ENCODE assay signal across 24 cellular contexts in the genomic region with DNA sequence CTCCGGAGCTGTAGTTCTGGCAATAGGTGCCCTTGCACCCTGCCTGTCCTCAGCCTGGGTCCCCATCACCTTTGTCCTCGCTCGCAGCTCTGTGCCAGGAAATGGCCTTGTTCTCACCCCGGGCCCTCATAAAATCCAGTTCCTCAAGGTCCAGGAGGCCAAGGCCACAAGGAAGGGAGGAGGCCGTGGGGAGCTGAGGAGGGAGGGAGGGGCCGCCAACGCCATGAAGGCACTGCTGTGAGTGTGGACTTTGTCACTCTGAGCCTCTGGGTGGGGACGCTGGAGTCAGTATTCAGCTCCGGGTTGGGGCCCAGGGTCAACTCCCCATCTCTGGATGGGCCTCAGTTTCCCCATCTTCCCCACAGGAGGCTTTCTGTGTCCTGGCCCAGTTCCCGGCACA. TPM values are rescaled to one million over a fixed set of nuclear protein-coding genes. Genes with fewer than 3 reads are reported as not detected.
"Had no signal": no experiment of that assay in that cellular context is flagged by ENCODE, and none has a peak within 500 bp of the region (broad histone marks: within the 10 kb centered on the region; RNA-seq: fewer than 3 reads in every experiment).

No MANE protein-coding gene starts in this region.

- ATAC-seq: activated T-helper 17 cell treated with anti-CD3 and anti-CD28 coated beads, Interleukin-2, amount 50 U/mL, for 72 hours; left lung; naive thymus-derived CD4-positive, alpha-beta T cell; stimulated activated naive CD8-positive, alpha-beta T cell treated with anti-CD3 and anti-CD28 coated beads, Interleukin-15, Interleukin-2, amounts not matched to agents 100 U/mL and 50 U/mL, for 24 hours had no signal

- H3K4me1 ChIP-seq: adrenal gland had no signal

- H3K4me3 Mint-ChIP-seq: activated naive CD8-positive, alpha-beta T cell; activated T-cell treated with anti-CD3 and anti-CD28 coated beads, Interleukin-2, amount 50 U/mL, for 24 hours; activated T-helper 17 cell treated with anti-CD3 and anti-CD28 coated beads, Interleukin-2, amount 50 U/mL, for 72 hours; central memory CD8-positive, alpha-beta T cell; naive thymus-derived CD4-positive, alpha-beta T cell; neural crest cell had no signal

- DNase-seq: activated CD4-positive, alpha-beta T cell treated with anti-CD3 and anti-CD28 coated beads for 1 hour; activated CD8-positive, alpha-beta memory T cell treated with anti-CD3 and anti-CD28 coated beads, Interleukin-2, amount 50 U/mL, for 4 hours; activated T-cell treated with anti-CD3 and anti-CD28 coated beads, Interleukin-2, amount 50 U/mL, for 24 hours; adrenal gland; heart left ventricle; kidney; left lung; mammary epithelial cell; naive thymus-derived CD4-positive, alpha-beta T cell; retina; stimulated activated CD4-positive, alpha-beta T cell treated with anti-CD3 and anti-CD28 coated beads, Interleukin-4, amount 100 ng/mL, for 24 hours; stimulated activated naive CD8-positive, alpha-beta T cell treated with anti-CD3 and anti-CD28 coated beads, Interleukin-15, Interleukin-2, amounts not matched to agents 100 U/mL and 50 U/mL, for 24 hours; substantia nigra; thyroid gland; WERI-Rb-1 had no signal

- H3K27me3 ChIP-seq: adrenal gland, breast epithelium, heart left ventricle, left lung, thyroid gland had no signal

- H3K9me3 Mint-ChIP-seq: activated T-cell treated with anti-CD3 and anti-CD28 coated beads, Interleukin-2, amount 50 U/mL, for 24 hours; activated T-helper 17 cell treated with anti-CD3 and anti-CD28 coated beads, Interleukin-2, amount 50 U/mL, for 72 hours; central memory CD8-positive, alpha-beta T cell; naive thymus-derived CD4-positive, alpha-beta T cell; neural crest cell had no signal

- H3K4me3 ChIP-seq: adrenal gland, breast epithelium, coronary artery, heart left ventricle, left lung, SK-N-MC, thyroid gland had no signal

- H3K36me3 ChIP-seq: adrenal gland, breast epithelium, heart left ventricle, left lung, thyroid gland, WERI-Rb-1 had no signal

- H3K9me3 ChIP-seq: adrenal gland, breast epithelium, heart left ventricle, left lung, thyroid gland had no signal

- H3K4me1 Mint-ChIP-seq: activated T-helper 17 cell treated with anti-CD3 and anti-CD28 coated beads, Interleukin-2, amount 50 U/mL, for 72 hours; central memory CD8-positive, alpha-beta T cell; naive thymus-derived CD4-positive, alpha-beta T cell; neural crest cell had no signal

- H3K27ac Mint-ChIP-seq: activated naive CD8-positive, alpha-beta T cell; activated T-cell treated with anti-CD3 and anti-CD28 coated beads, Interleukin-2, amount 50 U/mL, for 24 hours; activated T-helper 17 cell treated with anti-CD3 and anti-CD28 coated beads, Interleukin-2, amount 50 U/mL, for 72 hours; naive thymus-derived CD4-positive, alpha-beta T cell; progenitor cell of endocrine pancreas had no signal

- H3K27me3 Mint-ChIP-seq: activated naive CD8-positive, alpha-beta T cell; activated T-cell treated with anti-CD3 and anti-CD28 coated beads, Interleukin-2, amount 50 U/mL, for 24 hours; activated T-helper 17 cell treated with anti-CD3 and anti-CD28 coated beads, Interleukin-2, amount 50 U/mL, for 72 hours; central memory CD8-positive, alpha-beta T cell; progenitor cell of endocrine pancreas had no signal

- H3K27ac ChIP-seq: adrenal gland, breast epithelium, coronary artery, epithelial cell of prostate, heart left ventricle, left lung, SK-N-MC, thyroid gland, WERI-Rb-1 had no signal

- H3K36me3 Mint-ChIP-seq: activated naive CD8-positive, alpha-beta T cell; naive thymus-derived CD4-positive, alpha-beta T cell had no signal

RNA-seq across cellular contexts. Expression of gene GNA15, which starts 50.9 kb away (rescaled TPM):
- total RNA-seq: neural crest cell, progenitor cell of endocrine pancreas had no signal
